ENCODE assay signal across 9 cellular contexts in the genomic region with DNA sequence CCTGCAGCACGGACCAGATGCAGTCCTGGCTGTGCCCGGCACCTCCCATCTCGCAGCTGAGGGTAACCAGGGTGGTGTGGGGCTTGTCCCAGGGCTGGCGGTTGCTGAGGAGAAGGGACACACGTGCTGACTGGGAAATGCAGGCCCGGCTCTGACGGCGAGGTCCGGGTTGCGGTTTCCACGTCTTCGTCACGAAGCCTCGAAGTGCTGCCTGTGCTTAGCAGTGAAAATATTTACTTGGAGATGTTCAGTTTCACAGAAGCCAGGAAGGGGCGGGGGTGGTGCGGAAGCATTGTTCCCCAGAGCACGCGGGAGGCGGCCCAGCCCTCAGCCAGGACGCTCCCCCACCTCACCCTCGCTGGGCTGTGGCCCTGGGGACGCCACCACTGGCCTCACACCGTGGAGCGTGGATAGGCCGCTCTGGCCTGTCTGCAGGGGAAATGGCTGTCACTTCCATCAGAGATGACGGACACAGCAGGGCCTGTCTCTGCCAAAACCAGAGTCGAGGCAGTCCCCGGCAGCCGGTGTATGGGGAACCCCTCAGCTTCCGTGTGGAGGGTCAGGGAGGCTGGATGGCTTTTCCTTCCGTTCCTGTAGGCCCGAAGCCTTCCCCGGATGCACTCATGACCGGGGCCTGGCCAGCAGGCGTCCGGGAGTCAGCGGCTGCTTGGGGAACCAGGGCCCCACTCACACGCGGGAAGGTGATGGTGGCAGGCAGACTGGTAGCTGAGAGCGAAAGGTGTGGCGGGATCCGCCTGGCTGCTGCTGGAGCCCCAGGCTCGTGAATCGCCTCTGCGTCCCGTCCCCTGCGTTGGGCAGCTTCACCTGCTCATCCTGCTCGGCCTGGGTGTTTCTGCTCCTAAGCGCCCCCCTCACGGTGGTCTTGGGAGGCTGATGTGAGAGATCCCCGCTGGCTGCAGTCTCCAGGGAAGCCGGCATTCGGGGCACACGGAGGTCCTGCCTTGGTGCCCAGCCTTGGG. TPM values are rescaled to one million over a fixed set of nuclear protein-coding genes. Genes with fewer than 3 reads are reported as not detected.
DNase-seq lines count a peak whose midpoint lies in the region; ATAC-seq and TF ChIP-seq lines count a peak whose summit lies in the region.
"Had no signal": no experiment of that assay in that cellular context is flagged by ENCODE, and none has a peak within 500 bp of the region (broad histone marks: within the 10 kb centered on the region; RNA-seq: fewer than 3 reads in every experiment).

No MANE protein-coding gene starts in this region.

- DNase-seq in CD1c-positive myeloid dendritic cell (ENCODE audit: extremely low spot score) (peak; percentile 36), activated T-cell treated with anti-CD3 and anti-CD28 coated beads for 4 hours (peak; percentile 14), smooth muscle cell of the brain vasculature (ENCODE audit: low read depth, low spot score) (peak; percentile 71), HUDEP-2 (lab: John Stamatoyannopoulos, UW; ENCODE audit: unreplicated experiment in 76 of 76) (no peak)
- DNase-seq: foreskin keratinocyte had no signal

- H3K4me1 ChIP-seq in gastroesophageal sphincter = peaks cover 0 to 50% (median 27%) of the 10 kb centered on the region in 3 donors

- H3K36me3 ChIP-seq in gastroesophageal sphincter = no peaks in the 10 kb centered on the region

- no peak overlapping the region for H3K4me3 ChIP-seq in gastroesophageal sphincter

- TF ChIP-seq POLR2A in gastroesophageal sphincter (IDR thresholded peaks at IDR 0.05) = no peak

- TF ChIP-seq CTCF in gastroesophageal sphincter (IDR thresholded peaks at IDR 0.05) = no peak

- ATAC-seq in gastroesophageal sphincter = peak; percentile 71
- ATAC-seq in GM21528 (IDR thresholded peaks at IDR 0.05; ENCODE audit: low FRiP score, unreplicated experiment) = no peak
- no peak for ATAC-seq in HG03039 (IDR thresholded peaks at IDR 0.05; ENCODE audit: unreplicated experiment)
- ATAC-seq in GM21619 (IDR thresholded peaks at IDR 0.05; ENCODE audit: unreplicated experiment) = no peak
- ATAC-seq: foreskin keratinocyte had no signal

- WGBS in gastroesophageal sphincter (ENCODE audit: low coverage in 1 of 2), 2 donors = no CpG with 5 or more reads among the region's 54 CpGs

- TF ChIP-seq EP300 in gastroesophageal sphincter (IDR thresholded peaks at IDR 0.05) = no peak

- H3K27me3 ChIP-seq in gastroesophageal sphincter = no peaks in the 10 kb centered on the region

- peak overlapping the region in 3 of 4 donors; percentile 81 to 92 (median 88) for H3K27ac ChIP-seq in gastroesophageal sphincter
- H3K27ac ChIP-seq: foreskin keratinocyte had no signal

- H3K9me3 ChIP-seq in gastroesophageal sphincter = no peaks in the 10 kb centered on the region

RNA-seq across cellular contexts. Expression of a gene that starts 14.7 kb away (rescaled TPM):
- total RNA-seq in gastroesophageal sphincter = 10 to 100 TPM; 17.6 to 31.1 (median 24.2) TPM

Comparison
In these comparisons a context has a peak if more than half of its experiments do, and no peak if none do; other contexts are left out.
1. DNase-seq: peak in CD1c-positive myeloid dendritic cell (single experiment), activated T-cell treated with anti-CD3 and anti-CD28 coated beads for 4 hours (single experiment) and smooth muscle cell of the brain vasculature (single experiment); none in HUDEP-2 (0 of 76).